In genomic region chr17:81394831-81395599, GRCh38 we compare ENCODE assay signal across 1 cellular context.
A peak's percentile ranks its signal among the peaks of the same experiment; 100 is the strongest.
TF ChIP-seq lines count a peak whose summit lies in the region.

BAHCC1 (plus strand) TSS chr17:81395457; CDS start chr17:81399740, 4,283 bp downstream.

TF ChIP-seq in HepG2, 621 proteins besides CTCF, POLR2A, EP300 and RAD21 (continued from another document and continues in another):
- TF ChIP-seq ZNF318 (CRISPR knock-in tag; IDR thresholded peaks at IDR 0.05): no peak
- peak; percentile 88; the same call in 1 of the 2 replicates for TF ChIP-seq ZNF83 (CRISPR knock-in tag; IDR thresholded peaks at IDR 0.05; ENCODE audit: borderline replicate concordance)
- no peak for TF ChIP-seq ZBTB1 (CRISPR knock-in tag; IDR thresholded peaks at IDR 0.05; ENCODE audit: borderline replicate concordance)
- peak; percentile 96 for TF ChIP-seq AGO2 (optimal IDR thresholded peaks at IDR 0.05; ENCODE audit: low read depth, low read length)
- no peak; the same call in 1 of the 2 replicates for TF ChIP-seq ZNF556 (CRISPR knock-in tag; IDR thresholded peaks at IDR 0.05; ENCODE audit: borderline replicate concordance)
- TF ChIP-seq ZNF563 (CRISPR knock-in tag; IDR thresholded peaks at IDR 0.05): peak; percentile 49; the same call in 1 of the 2 replicates
- peak; percentile 98 for TF ChIP-seq HDAC1 (CRISPR knock-in tag; IDR thresholded peaks at IDR 0.05)
- TF ChIP-seq POLR2G (IDR thresholded peaks at IDR 0.05; ENCODE audit: low read depth, low read length): peak; percentile 97
- TF ChIP-seq KLF6 (CRISPR knock-in tag; IDR thresholded peaks at IDR 0.05): 0 out of 2 replicates have a peak, but pooled peaks have one; percentile 61
- TF ChIP-seq ATF4 (CRISPR knock-in tag; IDR thresholded peaks at IDR 0.05): peak in 1 of 2 experiments; percentile 73; a peak in 2 of 4 replicates
- TF ChIP-seq ONECUT2 (CRISPR knock-in tag; IDR thresholded peaks at IDR 0.05): no peak; the same call in 1 of the 2 replicates
- peak; percentile 91 for TF ChIP-seq BHLHE40 (IDR thresholded peaks at IDR 0.05; ENCODE audit: low read length)
- peak; percentile 80; the same call in 1 of the 2 replicates for TF ChIP-seq THAP7 (CRISPR knock-in tag; IDR thresholded peaks at IDR 0.05)
- TF ChIP-seq TBP (CRISPR knock-in tag; IDR thresholded peaks at IDR 0.05): no peak
- TF ChIP-seq CCDC6 (CRISPR knock-in tag; IDR thresholded peaks at IDR 0.05): peak; percentile 92
- no peak for TF ChIP-seq ZNF510 (CRISPR knock-in tag; IDR thresholded peaks at IDR 0.05; ENCODE audit: low read depth)
- TF ChIP-seq ELK4 (CRISPR knock-in tag; IDR thresholded peaks at IDR 0.05; ENCODE audit: borderline replicate concordance): no peak
- no peak for TF ChIP-seq ZNF383 (CRISPR knock-in tag; IDR thresholded peaks at IDR 0.05; ENCODE audit: borderline replicate concordance)
- TF ChIP-seq ZNF616 (CRISPR knock-in tag; IDR thresholded peaks at IDR 0.05; ENCODE audit: low read depth): 0 out of 2 replicates have a peak, but pooled peaks have one; percentile 24
- TF ChIP-seq HNF1A (IDR thresholded peaks at IDR 0.05; ENCODE audit: low read depth): no peak
- TF ChIP-seq HNF1A (CRISPR knock-in tag; IDR thresholded peaks at IDR 0.05; ENCODE audit: borderline replicate concordance): 0 out of 2 replicates have a peak, but pooled peaks have one; percentile 65
- no peak for TF ChIP-seq HNRNPUL1 (IDR thresholded peaks at IDR 0.05; ENCODE audit: low read depth, low read length)
- no peak for TF ChIP-seq DPF2 (CRISPR knock-in tag; IDR thresholded peaks at IDR 0.05; ENCODE audit: borderline replicate concordance, low read depth)
- peak; percentile 51; the same call in 1 of the 2 replicates for TF ChIP-seq GLI4 (CRISPR knock-in tag; IDR thresholded peaks at IDR 0.05; ENCODE audit: borderline replicate concordance)
- peak; percentile 58; the same call in 1 of the 2 replicates for TF ChIP-seq ZNF749 (CRISPR knock-in tag; IDR thresholded peaks at IDR 0.05; ENCODE audit: borderline replicate concordance)
- TF ChIP-seq ZKSCAN8 (CRISPR knock-in tag; IDR thresholded peaks at IDR 0.05; ENCODE audit: borderline replicate concordance): no peak
- peak; percentile 82 for TF ChIP-seq TARDBP (CRISPR knock-in tag; IDR thresholded peaks at IDR 0.05)
- TF ChIP-seq POGK (CRISPR knock-in tag; conservative IDR thresholded peaks at IDR 0.05): peak; percentile 91
- peak; percentile 97 for TF ChIP-seq NFYC (CRISPR knock-in tag; IDR thresholded peaks at IDR 0.05)
- no peak for TF ChIP-seq ZNF124 (CRISPR knock-in tag; IDR thresholded peaks at IDR 0.05)
- TF ChIP-seq NFIC (IDR thresholded peaks at IDR 0.05; ENCODE audit: low read length): peak; percentile 82; the same call in 1 of the 2 replicates
- 0 out of 2 replicates have a peak, but pooled peaks have one; percentile 30 for TF ChIP-seq ZNF264 (CRISPR knock-in tag; IDR thresholded peaks at IDR 0.05)
- TF ChIP-seq FOXO4 (CRISPR knock-in tag; conservative IDR thresholded peaks at IDR 0.05): no peak
- peak; percentile 63; the same call in 1 of the 2 replicates for TF ChIP-seq ZNF619 (CRISPR knock-in tag; IDR thresholded peaks at IDR 0.05)
- TF ChIP-seq ZNF672 (CRISPR knock-in tag; IDR thresholded peaks at IDR 0.05): no peak
- no peak for TF ChIP-seq THYN1 (CRISPR knock-in tag; IDR thresholded peaks at IDR 0.05; ENCODE audit: borderline replicate concordance, low read depth)
- peak; percentile 73; the same call in 1 of the 2 replicates for TF ChIP-seq ZNF205 (CRISPR knock-in tag; IDR thresholded peaks at IDR 0.05)
- no peak for TF ChIP-seq ATF3 (CRISPR knock-in tag; IDR thresholded peaks at IDR 0.05)
- TF ChIP-seq ZNF766 (CRISPR knock-in tag; IDR thresholded peaks at IDR 0.05; ENCODE audit: borderline replicate concordance): no peak
- no peak for TF ChIP-seq ARID3A (IDR thresholded peaks at IDR 0.05; ENCODE audit: low read depth, low read length)
- no peak for TF ChIP-seq ZNF496 (CRISPR knock-in tag; IDR thresholded peaks at IDR 0.05; ENCODE audit: insufficient replicate concordance)
